17 cellular contexts compared by ENCODE assay signal in the genomic region with DNA sequence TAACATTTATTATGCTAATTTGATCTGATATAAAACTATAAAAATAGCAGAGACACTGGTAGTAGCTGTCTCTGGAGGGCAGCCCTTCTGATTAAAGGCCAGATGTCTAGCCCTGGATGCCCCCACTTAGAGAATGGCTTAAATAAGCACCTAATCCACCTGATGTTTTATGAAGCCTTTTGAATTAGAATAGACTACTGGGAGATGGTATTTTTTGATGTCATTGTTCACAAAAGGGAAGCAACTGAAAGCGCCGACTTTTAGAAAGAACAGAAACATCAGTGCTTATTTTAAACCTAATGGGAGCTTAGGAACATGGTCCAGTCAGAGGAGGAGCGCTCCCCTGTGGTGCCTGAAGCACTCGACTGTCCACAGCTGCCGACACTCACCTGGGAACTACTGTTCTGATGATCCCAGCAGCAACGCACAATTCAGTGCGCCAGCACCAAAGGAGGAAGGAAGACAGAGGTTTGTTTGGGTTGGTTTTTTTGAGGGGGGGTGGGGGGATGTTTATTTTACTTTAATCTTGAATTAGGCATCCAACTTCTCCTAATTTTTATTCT.
"Had no signal": no experiment of that assay in that cellular context is flagged by ENCODE, and none has a peak within 500 bp of the region (broad histone marks: within the 10 kb centered on the region; RNA-seq: fewer than 3 reads in every experiment).

No MANE protein-coding gene starts in this region.

- H3K27ac ChIP-seq: cardiac muscle cell, esophagus muscularis mucosa, right lobe of liver, stomach, VCaP had no signal

- DNase-seq: activated CD4-positive, alpha-beta T cell treated with anti-CD3 and anti-CD28 coated beads for 1 hour; activated CD8-positive, alpha-beta memory T cell treated with anti-CD3 and anti-CD28 coated beads for 24 hours; activated CD8-positive, alpha-beta memory T cell treated with anti-CD3 and anti-CD28 coated beads, Interleukin-2, amount 50 U/mL, for 48 hours; activated effector memory CD4-positive, alpha-beta T cell treated with anti-CD3 and anti-CD28 coated beads, Interleukin-2, amount 50 U/mL, for 16 hours; activated T-cell treated with anti-CD3 and anti-CD28 coated beads, Interleukin-2, amount 50 U/mL, for 48 hours; effector CD8-positive, alpha-beta T cell; left ventricle myocardium superior; naive thymus-derived CD4-positive, alpha-beta T cell; pancreas; small intestine; stimulated activated CD4-positive, alpha-beta T cell treated with anti-CD3 and anti-CD28 coated beads, Interleukin-15, amount 100 ng/mL, for 24 hours; stimulated activated CD4-positive, alpha-beta T cell treated with anti-CD3 and anti-CD28 coated beads, Interleukin-2, amount 100 ng/mL, for 48 hours; stomach had no signal

- H3K4me3 ChIP-seq: cardiac muscle cell, esophagus muscularis mucosa, pancreas, right lobe of liver, stomach had no signal

- ATAC-seq: left ventricle myocardium superior; naive thymus-derived CD4-positive, alpha-beta T cell; right lobe of liver had no signal

- H3K27me3 ChIP-seq: cardiac muscle cell, esophagus muscularis mucosa, pancreas, right lobe of liver, stomach had no signal

- H3K9me3 ChIP-seq: esophagus muscularis mucosa, pancreas, right lobe of liver, stomach had no signal

- H3K36me3 ChIP-seq: cardiac muscle cell, pancreas, right lobe of liver had no signal

- H3K4me1 ChIP-seq: right lobe of liver had no signal
